ENCODE assay signal across 23 cellular contexts in the genomic region with DNA sequence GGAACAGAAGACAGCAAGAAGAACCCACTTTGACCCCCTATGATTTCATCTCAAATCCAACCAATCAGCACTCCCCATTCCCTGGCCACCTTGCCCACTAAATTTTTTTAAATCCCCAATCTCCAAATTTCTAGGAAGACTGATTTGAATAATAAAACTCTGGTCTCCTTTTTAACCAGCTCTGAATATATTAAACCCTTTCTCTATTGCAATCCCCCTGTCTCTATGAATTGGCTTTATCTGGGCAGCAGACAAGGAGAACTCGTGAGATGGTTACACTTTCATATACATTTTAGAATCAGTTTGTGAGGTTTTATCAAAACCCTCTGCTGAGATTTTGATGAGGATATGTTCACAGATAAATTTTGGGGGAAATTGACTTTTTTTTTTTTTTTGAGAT.
DNase-seq lines count a peak whose midpoint lies in the region; ATAC-seq, FAIRE-seq and TF ChIP-seq lines count a peak whose summit lies in the region.
"Had no signal": no experiment of that assay in that cellular context is flagged by ENCODE, and none has a peak within 500 bp of the region (broad histone marks: within the 10 kb centered on the region; RNA-seq: fewer than 3 reads in every experiment).

No MANE protein-coding gene starts in this region.

- no peak overlapping the region for H4K91ac ChIP-seq in H1 (replicated peaks; ENCODE audit: insufficient read length, low read length)

- H2AK5ac ChIP-seq in H1 (ENCODE audit: low read depth, low read length), result no peak overlapping the region

- TF ChIP-seq RAD21 in HepG2 (CRISPR knock-in tag; IDR thresholded peaks at IDR 0.05) (no peak), H1 (IDR thresholded peaks at IDR 0.05 in 1 of 2, conservative IDR thresholded peaks at IDR 0.05 in 1 of 2; ENCODE audit: low read depth in 2 of 2, low read length in 2 of 2) (no peak)

- no peak overlapping the region for H4K8ac ChIP-seq in H1 (ENCODE audit: extremely low read depth, insufficient read depth, low read length)

- intact Hi-C loops in HepG2 (cut with micrococcal nuclease; ENCODE audit: unreplicated experiment) (no loop called here), right lobe of liver (cut with DNase I) (no loop called here)

- H3K79me2 ChIP-seq in HepG2 (ENCODE audit: insufficient read depth, low read length) (no peaks in the 10 kb centered on the region), H1 (ENCODE audit: control insufficient read depth in 1 of 2, insufficient read depth in 2 of 2, low read length in 2 of 2) (no peaks in the 10 kb centered on the region)

- no peak overlapping the region for H2BK120ac ChIP-seq in H1 (replicated peaks; ENCODE audit: low read depth, low read length)

- H3K36me3 ChIP-seq in HepG2 (replicated peaks in 1 of 2; ENCODE audit: control insufficient read depth in 1 of 2, insufficient read depth in 2 of 2, low read length in 2 of 2), result no peaks in the 10 kb centered on the region
- no peaks in the 10 kb centered on the region for H3K36me3 ChIP-seq in right lobe of liver
- no peaks in the 10 kb centered on the region for H3K36me3 ChIP-seq in HEK293 (ENCODE audit: control insufficient read depth in 2 of 2, insufficient read depth in 1 of 2, low read length in 2 of 2)
- no peaks in the 10 kb centered on the region; a peak in 1 of 8 replicates for H3K36me3 ChIP-seq in H1 (ENCODE audit: control insufficient read depth in 2 of 4, insufficient read depth in 4 of 4, low read length in 3 of 4)
- H3K36me3 ChIP-seq: BE2C, BLaER1 had no signal

- FAIRE-seq in HepG2 (lab: Jason Lieb, UNC) (no peak), H1 (lab: Jason Lieb, UNC) (no peak)
- FAIRE-seq: G401.6, GM12891 had no signal

- H3K36me3 Mint-ChIP-seq in progenitor cell of endocrine pancreas (ENCODE audit: insufficient read depth) (peaks cover 13% of the 10 kb centered on the region), mesothelial cell of epicardium (peaks cover 16% of the 10 kb centered on the region)
- H3K36me3 Mint-ChIP-seq: CD14-positive monocyte had no signal

- peaks cover 8% of the 10 kb centered on the region; the same call in 1 of the 2 replicates for H3K4me1 ChIP-seq in HepG2 (ENCODE audit: insufficient read depth, low read length)
- no peaks in the 10 kb centered on the region for H3K4me1 ChIP-seq in right lobe of liver
- H3K4me1 ChIP-seq in HEK293 (ENCODE audit: control insufficient read depth, insufficient read depth, low read length), result no peaks in the 10 kb centered on the region
- H3K4me1 ChIP-seq in H1 (replicated peaks in 1 of 4; ENCODE audit: control insufficient read depth in 3 of 4, insufficient read depth in 4 of 4, low read length in 3 of 4), result no peaks in the 10 kb centered on the region
- H3K4me1 ChIP-seq: BE2C, BLaER1 had no signal

- POLR2A ChIA-PET in HepG2 (lab: Yijun Ruan, JAX) (no interaction called here), HEK293 (lab: Yijun Ruan, JAX) (no interaction called here), H1 (lab: Charles Lee; ENCODE audit: partially characterized antibody) (interaction anchor here (0.6 kb wide), 1 partner anchor 210 kb away, joined by 3 read pairs; no protein-coding TSS in a partner anchor)

- no peak for TF ChIP-seq POLR2A in HepG2 (IDR thresholded peaks at IDR 0.05; ENCODE audit: insufficient read depth in 1 of 2, low read depth in 2 of 2, low read length in 2 of 2)
- TF ChIP-seq POLR2A in right lobe of liver (IDR thresholded peaks at IDR 0.05), result no peak
- TF ChIP-seq POLR2A in H1 (IDR thresholded peaks at IDR 0.05; ENCODE audit: control extremely low read depth in 1 of 2, low read depth in 2 of 2, low read length in 2 of 2), result no peak

- H3K9me3 ChIP-seq in HepG2 (ENCODE audit: low read length), result peaks cover 45% of the 10 kb centered on the region
- H3K9me3 ChIP-seq in right lobe of liver, result peaks cover 0 to 5% (median under 1%) of the 10 kb centered on the region in 4 donors
- H3K9me3 ChIP-seq in HEK293 (ENCODE audit: control insufficient read depth, insufficient read depth, low read depth, low read length), result no peaks in the 10 kb centered on the region
- H3K9me3 ChIP-seq in H1 (ENCODE audit: insufficient read depth in 2 of 2, low read depth in 1 of 2, low read length in 1 of 2), result peaks cover 0 to 15% of the 10 kb centered on the region in 2 experiments; a peak in 2 of 4 replicates
- H3K9me3 ChIP-seq: BE2C had no signal

- no peak overlapping the region for H2AFZ ChIP-seq in HepG2 (ENCODE audit: low read length)
- H2AFZ ChIP-seq in H1 (ENCODE audit: low read length), result no peak overlapping the region

- H3K27me3 Mint-ChIP-seq in progenitor cell of endocrine pancreas (no peaks in the 10 kb centered on the region), mesothelial cell of epicardium (ENCODE audit: low read depth) (no peaks in the 10 kb centered on the region)
- H3K27me3 Mint-ChIP-seq: CD4-positive, alpha-beta memory T cell; CD4-positive, CD25-positive, alpha-beta regulatory T cell had no signal

- H3K27ac Mint-ChIP-seq in progenitor cell of endocrine pancreas (no peak overlapping the region), mesothelial cell of epicardium (no peak overlapping the region)
- H3K27ac Mint-ChIP-seq: CD14-positive monocyte; CD4-positive, alpha-beta memory T cell; CD4-positive, CD25-positive, alpha-beta regulatory T cell; CD8-positive, alpha-beta memory T cell had no signal

- no TSS peak for BruUV-seq in HepG2 (replicated peaks; lab: Mats Ljungman, UMichigan)

- H3K23ac ChIP-seq in H1 (ENCODE audit: insufficient read length), result no peak overlapping the region

- H4K20me1 ChIP-seq in HepG2 (ENCODE audit: insufficient read depth, low read length) (no peaks in the 10 kb centered on the region), H1 (replicated peaks in 1 of 2; ENCODE audit: control insufficient read depth in 1 of 2, insufficient read depth in 2 of 2, low read length in 2 of 2) (no peaks in the 10 kb centered on the region)
- H4K20me1 ChIP-seq: BLaER1 had no signal

- H3K4me3 ChIP-seq in HepG2 (replicated peaks in 1 of 3; ENCODE audit: insufficient read depth in 1 of 3, low read depth in 2 of 3, low read length in 3 of 3), result no peak overlapping the region
- H3K4me3 ChIP-seq in right lobe of liver, result no peak overlapping the region
- no peak overlapping the region for H3K4me3 ChIP-seq in HEK293 (ENCODE audit: low read depth, low read length)
- no peak overlapping the region for H3K4me3 ChIP-seq in H1 (ENCODE audit: extremely low read depth in 1 of 4, insufficient read depth in 2 of 4, low read depth in 3 of 4, low read length in 4 of 4)
- H3K4me3 ChIP-seq: BLaER1 had no signal

- H3K4me3 Mint-ChIP-seq in progenitor cell of endocrine pancreas (ENCODE audit: low read depth), result no peak overlapping the region
- no peak overlapping the region for H3K4me3 Mint-ChIP-seq in mesothelial cell of epicardium
- H3K4me3 Mint-ChIP-seq: CD14-positive monocyte; CD4-positive, alpha-beta memory T cell; CD4-positive, CD25-positive, alpha-beta regulatory T cell; CD8-positive, alpha-beta memory T cell had no signal

- H2BK12ac ChIP-seq in H1 (ENCODE audit: low read depth, low read length), result no peak overlapping the region

- no peak overlapping the region for H3K18ac ChIP-seq in H1 (ENCODE audit: extremely low read depth, low read length)

- no peak overlapping the region for H2BK20ac ChIP-seq in H1 (ENCODE audit: low read length)

- H3K14ac ChIP-seq in H1 (ENCODE audit: insufficient read length), result no peak overlapping the region

- H3K4me2 ChIP-seq in HepG2 (ENCODE audit: low read depth, low read length) (no peak overlapping the region), H1 (ENCODE audit: insufficient read depth in 1 of 2, low read depth in 2 of 2, low read length in 2 of 2) (no peak overlapping the region)
- H3K4me2 ChIP-seq: BLaER1 had no signal

- CTCF ChIA-PET in HepG2 (lab: Yijun Ruan, JAX; ENCODE audit: low intra/inter-chr PET ratio, low total read pairs), result no interaction called here
- CTCF ChIA-PET in HEK293 (lab: Yijun Ruan, JAX), result interaction anchor here (0.6 kb wide), 1 partner anchor 35 kb away, joined by 3 read pairs; no protein-coding TSS in a partner anchor
- CTCF ChIA-PET in H1 (lab: Charles Lee; ENCODE audit: partially characterized antibody), result no interaction called here

- 32% methylated on average over 1 of the region's 1 CpG for WGBS in HepG2 (ENCODE audit: low lambda C conversion rate)
- 82% methylated on average over 1 of the region's 1 CpG for WGBS in right lobe of liver (ENCODE audit: insufficient coverage, low coverage, low lambda C conversion rate, missing lambda C conversion rate)
- WGBS in H1 (ENCODE audit: extremely low coverage in 1 of 2, insufficient coverage in 1 of 2, insufficient read length in 1 of 2, insufficient replicate concordance in 2 of 2, low coverage in 1 of 2, low lambda C conversion rate in 2 of 2, missing lambda C conversion rate in 1 of 2), 2 experiments, result 92% methylated on average over 1 of the region's 1 CpG; no CpG with 5 or more reads in 1 of the 2 experiments

- H3K56ac ChIP-seq in H1 (replicated peaks; ENCODE audit: insufficient read length, low read depth, low read length), result no peak overlapping the region

- H2BK15ac ChIP-seq in H1 (ENCODE audit: low read length), result no peak overlapping the region

- ATAC-seq in HepG2 (no peak), right lobe of liver (no peak)

- no peaks in the 10 kb centered on the region for H3K27me3 ChIP-seq in HepG2 (ENCODE audit: control insufficient read depth in 1 of 2, insufficient read depth in 2 of 2, low read length in 2 of 2)
- H3K27me3 ChIP-seq in right lobe of liver, result no peaks in the 10 kb centered on the region
- no peaks in the 10 kb centered on the region for H3K27me3 ChIP-seq in H1 (replicated peaks in 1 of 4; ENCODE audit: control insufficient read depth in 3 of 4, extremely low read depth in 1 of 4, insufficient read depth in 3 of 4, low read length in 3 of 4)
- H3K27me3 ChIP-seq: BE2C, BLaER1 had no signal

- H3K4me1 Mint-ChIP-seq in progenitor cell of endocrine pancreas (ENCODE audit: low read depth), result peaks cover 3% of the 10 kb centered on the region
- H3K4me1 Mint-ChIP-seq in mesothelial cell of epicardium, result peaks cover 3% of the 10 kb centered on the region
- H3K4me1 Mint-ChIP-seq: CD14-positive monocyte; CD4-positive, alpha-beta memory T cell; CD4-positive, CD25-positive, alpha-beta regulatory T cell; CD8-positive, alpha-beta memory T cell had no signal

- no peak overlapping the region for H3K9ac ChIP-seq in HepG2 (ENCODE audit: insufficient read depth, low read depth, low read length)
- no peak overlapping the region for H3K9ac ChIP-seq in H1 (replicated peaks in 1 of 4; ENCODE audit: extremely low read depth in 1 of 4, low read depth in 3 of 4, low read length in 3 of 4)
- H3K9ac ChIP-seq: BLaER1 had no signal

- H3K23me2 ChIP-seq in H1 (ENCODE audit: low read depth, low read length), result no peaks in the 10 kb centered on the region; the same call in 1 of the 2 replicates

- H3K9me3 Mint-ChIP-seq in progenitor cell of endocrine pancreas (ENCODE audit: low read depth), result peaks cover 23% of the 10 kb centered on the region
- H3K9me3 Mint-ChIP-seq in mesothelial cell of epicardium, result peaks cover 23% of the 10 kb centered on the region

- no peaks in the 10 kb centered on the region for H3K79me1 ChIP-seq in H1 (ENCODE audit: low read depth, low read length)

- H2BK5ac ChIP-seq in H1 (ENCODE audit: low read depth, low read length), result no peak overlapping the region

- in situ Hi-C loops in HepG2 (cut with HindIII; ENCODE audit: extremely low pct_ligation_motif_present, low pct_unique_long_range_greater_than_20kb), result no loop called here

- no peak overlapping the region for H4K5ac ChIP-seq in H1 (ENCODE audit: insufficient read length, low read depth, low read length)

- no peak for TF ChIP-seq CTCF in HepG2 (CRISPR knock-in tag; IDR thresholded peaks at IDR 0.05)
- no peak for TF ChIP-seq CTCF in right lobe of liver (IDR thresholded peaks at IDR 0.05)
- no peak for TF ChIP-seq CTCF in HEK293 (tag by site-specific recombination; IDR thresholded peaks at IDR 0.05)
- no peak for TF ChIP-seq CTCF in H1 (IDR thresholded peaks at IDR 0.05; ENCODE audit: control extremely low read depth in 1 of 3, insufficient read depth in 1 of 3, low read depth in 1 of 3, low read length in 3 of 3)
- TF ChIP-seq CTCF in progenitor cell of endocrine pancreas (IDR thresholded peaks at IDR 0.05; ENCODE audit: unreplicated experiment), result no peak
- TF ChIP-seq CTCF in mesothelial cell of epicardium (IDR thresholded peaks at IDR 0.05; ENCODE audit: unreplicated experiment), result no peak

- no peak for TF ChIP-seq EP300 in HepG2 (IDR thresholded peaks at IDR 0.05; ENCODE audit: low read depth in 2 of 2, low read length in 2 of 2)
- TF ChIP-seq EP300 in HepG2 (CRISPR knock-in tag; IDR thresholded peaks at IDR 0.05; ENCODE audit: borderline replicate concordance), result no peak
- no peak for TF ChIP-seq EP300 in H1 (IDR thresholded peaks at IDR 0.05; ENCODE audit: borderline replicate concordance in 1 of 2, low read depth in 2 of 2, low read length in 2 of 2)

- DNase-seq in HepG2 (ENCODE audit: low spot score), result no peak
- DNase-seq in right lobe of liver, result no peak
- DNase-seq in H1 (ENCODE audit: low read depth in 1 of 2, low spot score in 2 of 2), result no peak
- DNase-seq in NCI-H2227 treated with DMSO at 0.1 percent for 48 hours (lab: John Stamatoyannopoulos, UW), result no peak
- DNase-seq in progenitor cell of endocrine pancreas (ENCODE audit: low spot score, unreplicated experiment), result no peak
- DNase-seq in mesothelial cell of epicardium (ENCODE audit: low spot score in 2 of 2, unreplicated experiment in 2 of 2), result no peak
- DNase-seq: ACHN; BE2C; C1 segment of cervical spinal cord; CD4-positive, alpha-beta memory T cell; CD4-positive, CD25-positive, alpha-beta regulatory T cell; CD8-positive, alpha-beta memory T cell; COR-L47; DMS 273 treated with DMSO at 0.1 percent for 48 hours; DMS153; DMS79 treated with DMSO at 0.1 percent for 48 hours; GF-D8 had no signal

- no peak overlapping the region for H3K4ac ChIP-seq in H1 (replicated peaks; ENCODE audit: insufficient read length, low read depth, low read length)

- H3K27ac ChIP-seq in HepG2 (ENCODE audit: extremely low read length, insufficient read depth, low read length) (no peak overlapping the region), right lobe of liver (no peak overlapping the region), HEK293 (ENCODE audit: extremely low read depth, low read depth, low read length) (no peak overlapping the region), H1 (ENCODE audit: low read depth, low read length) (no peak overlapping the region)
- H3K27ac ChIP-seq: 22Rv1, BLaER1 had no signal
